17 cellular contexts compared by ENCODE assay signal in genomic region chr12:43737646-43738045, GRCh38. TPM values are rescaled to one million over a fixed set of nuclear protein-coding genes. Genes with fewer than 3 reads are reported as not detected.
A peak's percentile ranks its signal among the peaks of the same experiment; 100 is the strongest.
DNase-seq lines count a peak whose midpoint lies in the region; ATAC-seq and TF ChIP-seq lines count a peak whose summit lies in the region.
"Had no signal": no experiment of that assay in that cellular context is flagged by ENCODE, and none has a peak within 500 bp of the region (broad histone marks: within the 10 kb centered on the region; RNA-seq: fewer than 3 reads in every experiment).

No MANE protein-coding gene starts in this region.

- no peak overlapping the region for H3K27ac Mint-ChIP-seq in WTC11
- H3K27ac Mint-ChIP-seq: activated CD4-positive, alpha-beta memory T cell treated with anti-CD3 and anti-CD28 coated beads for 36 hours; activated naive CD4-positive, alpha-beta T cell treated with anti-CD3 and anti-CD28 coated beads for 36 hours; CD4-positive, alpha-beta T cell; T-helper 17 cell had no signal

- peaks cover 13% of the 10 kb centered on the region for H3K4me1 Mint-ChIP-seq in WTC11

- H3K36me3 Mint-ChIP-seq in WTC11, result peaks cover 9% of the 10 kb centered on the region

- ATAC-seq in left colon (no peak), WTC11 (no peak), omental fat pad (ENCODE audit: low FRiP score) (no peak)
- ATAC-seq: T-helper 17 cell had no signal

- CTCF ChIA-PET in WTC11 (lab: Charles Lee), result no interaction called here

- TF ChIP-seq CTCF in epithelial cell of esophagus (IDR thresholded peaks at IDR 0.05; ENCODE audit: insufficient read depth, low read depth, low read length, missing control alignments), result no peak
- TF ChIP-seq CTCF in WTC11 (IDR thresholded peaks at IDR 0.05), result no peak
- TF ChIP-seq CTCF in omental fat pad (IDR thresholded peaks at IDR 0.05), result no peak

- no peaks in the 10 kb centered on the region for H3K9me3 Mint-ChIP-seq in WTC11
- H3K9me3 Mint-ChIP-seq: activated CD4-positive, alpha-beta memory T cell treated with anti-CD3 and anti-CD28 coated beads for 36 hours; activated naive CD4-positive, alpha-beta T cell treated with anti-CD3 and anti-CD28 coated beads for 36 hours; CD4-positive, alpha-beta T cell had no signal

- DNase-seq in EL, result peak; percentile 78
- DNase-seq in NCI-H226, result peak; percentile 39
- peak; percentile 48 for DNase-seq in epithelial cell of esophagus (ENCODE audit: low read depth)
- DNase-seq in kidney tubule cell (ENCODE audit: low spot score), result peak; percentile 57
- no peak for DNase-seq in T-helper 2 cell
- no peak for DNase-seq in left colon
- no peak for DNase-seq in WTC11 (ENCODE audit: low spot score)
- DNase-seq in omental fat pad (ENCODE audit: low spot score), result no peak
- DNase-seq: activated CD4-positive, alpha-beta memory T cell treated with anti-CD3 and anti-CD28 coated beads for 36 hours; activated naive CD4-positive, alpha-beta T cell treated with anti-CD3 and anti-CD28 coated beads for 36 hours; CD4-positive, alpha-beta T cell; DMS153; NCI-H1436; NCI-H2171 treated with DMSO at 0.1 percent for 48 hours; SJCRH30; T-helper 17 cell had no signal

- H3K27me3 Mint-ChIP-seq in WTC11 (ENCODE audit: low read depth), result no peaks in the 10 kb centered on the region
- H3K27me3 Mint-ChIP-seq: activated CD4-positive, alpha-beta memory T cell treated with anti-CD3 and anti-CD28 coated beads for 36 hours; CD4-positive, alpha-beta T cell; T-helper 17 cell had no signal

- no peak overlapping the region for H3K4me3 Mint-ChIP-seq in WTC11
- H3K4me3 Mint-ChIP-seq: activated CD4-positive, alpha-beta memory T cell treated with anti-CD3 and anti-CD28 coated beads for 36 hours; activated naive CD4-positive, alpha-beta T cell treated with anti-CD3 and anti-CD28 coated beads for 36 hours; CD4-positive, alpha-beta T cell; T-helper 17 cell had no signal

- intact Hi-C loops in left colon (cut with DNase I, micrococcal nuclease), result no loop called here

- no peak overlapping the region for H3K4me3 ChIP-seq in epithelial cell of esophagus (ENCODE audit: low read length)
- H3K4me3 ChIP-seq: coronary artery, SJCRH30 had no signal

- POLR2A ChIA-PET in WTC11 (lab: Charles Lee), result no interaction called here

TF ChIP-seq in WTC11, 78 proteins besides CTCF, POLR2A, EP300 and RAD21:
- TF ChIP-seq AR (CRISPR knock-in tag; IDR thresholded peaks at IDR 0.05), result no peak
- TF ChIP-seq ZMAT4 (CRISPR knock-in tag; IDR thresholded peaks at IDR 0.05), result no peak
- no peak for TF ChIP-seq SMAD4 (CRISPR knock-in tag; IDR thresholded peaks at IDR 0.05)
- no peak for TF ChIP-seq CDX4 (CRISPR knock-in tag; IDR thresholded peaks at IDR 0.05; ENCODE audit: borderline replicate concordance)
- no peak for TF ChIP-seq MAX (CRISPR knock-in tag; IDR thresholded peaks at IDR 0.05)
- no peak for TF ChIP-seq ZNF232 (CRISPR knock-in tag; IDR thresholded peaks at IDR 0.05)
- no peak for TF ChIP-seq FOXK1 (CRISPR knock-in tag; IDR thresholded peaks at IDR 0.05)
- no peak for TF ChIP-seq NR2C2 (CRISPR knock-in tag; IDR thresholded peaks at IDR 0.05)

RNA-seq across cellular contexts. Expression of gene PUS7L, which starts 20.9 kb away (rescaled TPM):
- total RNA-seq in left colon (10 to 100 TPM; 13.3 to 15.2 TPM), WTC11 (2021) (16.0 to 20.7 TPM (median 16.4 TPM) in 3 replicates), omental fat pad (1 to 10 TPM; 6.8 to 9.8 (median 7.9) TPM)

RNA-seq across cellular contexts. Expression of gene IRAK4, which starts 21.1 kb away (rescaled TPM):
- 10 to 100 TPM; 17.3 to 19.4 TPM for total RNA-seq in left colon
- total RNA-seq in WTC11 (2021), result 5.7 to 6.5 TPM (median 6.1 TPM) in 3 replicates
- 10 to 100 TPM; 17.9 to 41.9 (median 23.9) TPM for total RNA-seq in omental fat pad

Comparison
In these comparisons a context has a peak if more than half of its experiments do, and no peak if none do; other contexts are left out.
1. DNase-seq: peak in EL (single experiment), NCI-H226 (single experiment), epithelial cell of esophagus (single experiment) and kidney tubule cell (single experiment); none in T-helper 2 cell (0 of 5), left colon (0 of 2), WTC11 (single experiment) and omental fat pad (single experiment).